In the genomic region with DNA sequence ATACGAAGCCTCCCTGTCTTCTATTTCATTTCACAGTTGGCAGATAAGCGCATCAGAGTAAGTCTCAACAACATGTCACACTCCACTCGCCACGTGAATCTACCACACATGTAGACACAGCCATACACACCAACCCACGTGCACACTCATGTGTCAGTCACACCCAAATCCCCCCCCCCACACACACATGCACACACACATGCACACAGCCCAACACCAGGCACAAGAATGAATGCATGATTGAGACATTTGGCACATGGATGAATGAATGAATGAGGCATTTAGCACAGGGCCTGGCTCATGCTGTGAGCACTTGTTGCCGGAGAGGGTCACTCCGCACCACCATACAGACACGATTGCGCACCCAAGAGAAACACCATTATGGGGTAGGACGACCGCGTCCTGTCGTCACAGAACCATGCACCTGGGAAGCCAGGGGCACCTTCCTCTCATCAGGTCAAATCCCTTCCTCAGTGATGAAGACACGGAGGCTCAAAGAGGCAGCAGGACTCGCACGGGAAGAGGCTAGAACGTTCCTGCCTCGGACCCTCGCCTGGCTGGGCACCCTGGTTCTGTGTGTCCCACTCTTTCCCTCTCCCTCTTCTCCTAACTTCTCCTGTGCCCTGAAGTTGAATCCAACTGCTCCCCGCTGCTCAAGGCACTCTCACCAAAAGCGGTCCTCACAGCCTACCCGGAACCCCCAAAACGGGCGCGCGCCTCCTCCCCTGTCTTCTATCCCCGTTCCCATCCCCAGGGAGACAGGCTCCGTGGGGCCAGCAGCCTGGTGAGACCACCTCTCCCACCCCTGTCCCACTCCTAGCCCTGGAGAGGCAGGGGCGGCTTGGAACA, we compare ENCODE assay signal across 8 cellular contexts. TPM values are rescaled to one million over a fixed set of nuclear protein-coding genes. Genes with fewer than 3 reads are reported as not detected.
DNase-seq lines count a peak whose midpoint lies in the region; FAIRE-seq and TF ChIP-seq lines count a peak whose summit lies in the region.

No MANE protein-coding gene starts in this region.

- H4K20me1 ChIP-seq in endothelial cell of umbilical vein (replicated peaks; ENCODE audit: control insufficient read depth, extremely low read depth, insufficient read depth, low read length) = no peaks in the 10 kb centered on the region
- no peaks in the 10 kb centered on the region for H4K20me1 ChIP-seq in osteoblast (ENCODE audit: insufficient read depth, low read length)

- H3K4me3 Mint-ChIP-seq in CD4-positive, alpha-beta memory T cell = peak overlapping the region; percentile 38 to 78 (median 62)
- peak overlapping the region in 3 of 4 donors; percentile 3 to 86 (median 27) for H3K4me3 Mint-ChIP-seq in IgD-negative memory B cell

- POLR2A ChIA-PET in CD4-positive, alpha-beta memory T cell (lab: Charles Lee; ENCODE audit: partially characterized antibody) = no interaction called here
- POLR2A ChIA-PET in endothelial cell of umbilical vein (lab: Charles Lee) = no interaction called here

- no peaks in the 10 kb centered on the region for H3K9me1 ChIP-seq in endothelial cell of umbilical vein (replicated peaks; ENCODE audit: control insufficient read depth, extremely low read depth, insufficient read depth, low read length)

- intact Hi-C loops in CD4-positive, alpha-beta memory T cell (cut with micrococcal nuclease) = no loop called here
- intact Hi-C loops in endothelial cell of umbilical vein (cut with micrococcal nuclease) = no loop called here

- CTCF ChIA-PET in CD4-positive, alpha-beta memory T cell (lab: Charles Lee; ENCODE audit: partially characterized antibody) = interaction anchor here (0.9 kb wide), 1 partner anchor 27 kb away, joined by 3 read pairs; no protein-coding TSS in a partner anchor
- CTCF ChIA-PET in endothelial cell of umbilical vein (lab: Charles Lee) = interaction anchor here (1.0 to 1.5 kb wide), 4 partner anchors 10 to 66 kb away, joined by 3 to 4 read pairs (median 3); a partner anchor contains a TSS

- peaks cover 0 to 8% (median 0%) of the 10 kb centered on the region in 8 donors for H3K9me3 Mint-ChIP-seq in CD4-positive, alpha-beta memory T cell
- no peaks in the 10 kb centered on the region for H3K9me3 Mint-ChIP-seq in IgD-negative memory B cell

- H3K36me3 ChIP-seq in CD4-positive, alpha-beta memory T cell (ENCODE audit: insufficient read depth, low read length) = no peaks in the 10 kb centered on the region
- H3K36me3 ChIP-seq in endothelial cell of umbilical vein (ENCODE audit: control insufficient read depth in 2 of 2, extremely low read depth in 1 of 2, insufficient read depth in 2 of 2, low read length in 2 of 2) (no peaks in the 10 kb centered on the region), osteoblast (ENCODE audit: insufficient read depth, low read length) (no peaks in the 10 kb centered on the region)

- H3K4me1 ChIP-seq in CD4-positive, alpha-beta memory T cell (ENCODE audit: insufficient read depth, low read length) = peaks cover 40% of the 10 kb centered on the region
- H3K4me1 ChIP-seq in endothelial cell of umbilical vein (ENCODE audit: control insufficient read depth, extremely low read depth, insufficient read depth, low read length) (no peaks in the 10 kb centered on the region), osteoblast (ENCODE audit: insufficient read depth, low read length) (peaks cover 4% of the 10 kb centered on the region)

- BruUV-seq in endothelial cell of umbilical vein (replicated peaks; lab: Mats Ljungman, UMichigan) = no TSS peak

- H2AFZ ChIP-seq in endothelial cell of umbilical vein (ENCODE audit: low read depth, low read length) = no peak overlapping the region
- H2AFZ ChIP-seq in osteoblast (ENCODE audit: low read length) = no peak overlapping the region

- peak overlapping the region in 2 of 7 donors; percentile 74 to 83 for H3K27ac Mint-ChIP-seq in CD4-positive, alpha-beta memory T cell
- H3K27ac Mint-ChIP-seq in IgD-negative memory B cell = peak overlapping the region in 1 of 3 donors; percentile 26

- no peak for FAIRE-seq in endothelial cell of umbilical vein (lab: Jason Lieb, UNC)

- TF ChIP-seq CTCF in endothelial cell of umbilical vein (IDR thresholded peaks at IDR 0.05; ENCODE audit: extremely low read depth in 1 of 2, insufficient read depth in 1 of 2, low read depth in 1 of 2, low read length in 2 of 2) = no peak
- no peak for TF ChIP-seq CTCF in osteoblast (IDR thresholded peaks at IDR 0.05; ENCODE audit: extremely low read depth, low read depth, low read length)

- peaks cover 51 to 57% of the 10 kb centered on the region in 2 donors for H3K27me3 Mint-ChIP-seq in CD4-positive, alpha-beta memory T cell
- H3K27me3 Mint-ChIP-seq in IgD-negative memory B cell = peaks cover 53% of the 10 kb centered on the region

- peaks cover 45% of the 10 kb centered on the region for H3K27me3 ChIP-seq in CD4-positive, alpha-beta memory T cell (ENCODE audit: insufficient read depth, low read length)
- H3K27me3 ChIP-seq in endothelial cell of umbilical vein (ENCODE audit: control insufficient read depth in 2 of 2, insufficient read depth in 2 of 2, low read length in 2 of 2) (peaks cover 56 to 58% of the 10 kb centered on the region in 2 experiments), osteoblast (ENCODE audit: insufficient read depth, low read length) (peaks cover 53% of the 10 kb centered on the region)

- H3K36me3 Mint-ChIP-seq in CD4-positive, alpha-beta memory T cell = peaks cover 0 to 9% of the 10 kb centered on the region in 2 donors
- peaks cover 4% of the 10 kb centered on the region for H3K36me3 Mint-ChIP-seq in IgD-negative memory B cell

- peaks cover 31 to 48% (median 40%) of the 10 kb centered on the region in 4 donors for H3K4me1 Mint-ChIP-seq in CD4-positive, alpha-beta memory T cell
- peaks cover 6 to 23% (median 7%) of the 10 kb centered on the region in 3 donors for H3K4me1 Mint-ChIP-seq in IgD-negative memory B cell

- no peak overlapping the region for H3K4me2 ChIP-seq in endothelial cell of umbilical vein (ENCODE audit: insufficient read depth, low read length)
- no peak overlapping the region for H3K4me2 ChIP-seq in osteoblast (ENCODE audit: insufficient read depth, low read length)

- dilution Hi-C loops in endothelial cell of umbilical vein (cut with MboI; ENCODE audit: extremely low pct_ligation_motif_present, low sequenced_read_pairs) = no loop called here

- TF ChIP-seq POLR2A in endothelial cell of umbilical vein (IDR thresholded peaks at IDR 0.05; ENCODE audit: low read depth, low read length) = no peak

- no peak overlapping the region for H3K9ac ChIP-seq in endothelial cell of umbilical vein (replicated peaks; ENCODE audit: extremely low read depth, insufficient read depth, low read length)

- H3K79me2 ChIP-seq in endothelial cell of umbilical vein (ENCODE audit: control insufficient read depth, insufficient read depth, low read length) (no peaks in the 10 kb centered on the region), osteoblast (ENCODE audit: insufficient read depth, low read length) (no peaks in the 10 kb centered on the region)

- no peaks in the 10 kb centered on the region for H3K9me3 ChIP-seq in CD4-positive, alpha-beta memory T cell (ENCODE audit: control insufficient read depth in 1 of 2, low read length in 2 of 2)
- H3K9me3 ChIP-seq in endothelial cell of umbilical vein (replicated peaks; ENCODE audit: control insufficient read depth, insufficient read depth, low read length) = no peaks in the 10 kb centered on the region
- H3K9me3 ChIP-seq in osteoblast (ENCODE audit: low read depth, low read length) = no peaks in the 10 kb centered on the region

- peak in 1 of 5 donors; percentile 53 for DNase-seq in CD4-positive, alpha-beta memory T cell
- DNase-seq in endothelial cell of umbilical vein (ENCODE audit: low read depth, low spot score) (no peak), osteoblast (ENCODE audit: insufficient read length, low spot score, missing footprints) (peak; percentile 76), NK-92 (lab: John Stamatoyannopoulos, UW; ENCODE audit: unreplicated experiment) (no peak), putamen (ENCODE audit: low spot score) (no peak), NCI-H1436 treated with DMSO at 0.1 percent for 48 hours (lab: John Stamatoyannopoulos, UW) (no peak)
- no peak for DNase-seq in NK-92 treated with Interleukin-12 subunit alpha and Interleukin-12 subunit beta, amount 100 ng/mL, for 24 hours (lab: John Stamatoyannopoulos, UW)

- no peak overlapping the region for H3K27ac ChIP-seq in CD4-positive, alpha-beta memory T cell (ENCODE audit: low read depth, low read length)
- H3K27ac ChIP-seq in endothelial cell of umbilical vein (ENCODE audit: insufficient read depth, low read depth, low read length) (no peak overlapping the region), osteoblast (ENCODE audit: low read depth, low read length) (no peak overlapping the region)

- H3K4me3 ChIP-seq in CD4-positive, alpha-beta memory T cell (ENCODE audit: low read length in 2 of 2) = no peak overlapping the region
- H3K4me3 ChIP-seq in endothelial cell of umbilical vein (replicated peaks in 1 of 3; ENCODE audit: insufficient read depth in 1 of 3, low read depth in 1 of 3, low read length in 3 of 3) = no peak overlapping the region
- no peak overlapping the region for H3K4me3 ChIP-seq in osteoblast (ENCODE audit: insufficient read depth, low read length)

RNA-seq across cellular contexts. Expression of a gene that starts 1.4 kb away (rescaled TPM):
- under 1 TPM in 1 of 2 experiments, not detected in 1; 0.35 TPM for total RNA-seq in CD4-positive, alpha-beta memory T cell
- polyA plus RNA-seq in CD4-positive, alpha-beta memory T cell = under 1 TPM in 1 of 2 donors, not detected in 1; 0.71 TPM
- polyA plus RNA-seq in IgD-negative memory B cell (not detected), endothelial cell of umbilical vein (not detected in 2 replicates)
- total RNA-seq in endothelial cell of umbilical vein (0.42 TPM in 1 of 2 replicates, not detected in the other), osteoblast (8.3 and 19.7 TPM in 2 replicates)
- not detected in 2 replicates for polyA plus RNA-seq in endothelial cell of umbilical vein (2011; cell fraction: cytosol; rRNA removed)
- polyA plus RNA-seq in endothelial cell of umbilical vein (2011; cell fraction: nucleus; rRNA removed) = not detected in 2 replicates
- not detected in 2 replicates for polyA plus RNA-seq in endothelial cell of umbilical vein (2012)
- not detected in 2 replicates for polyA minus RNA-seq in endothelial cell of umbilical vein
- 7.6 TPM for polyA minus RNA-seq in endothelial cell of umbilical vein (2011; cell fraction: cytosol; rRNA and poly(A)+ RNA removed)
- not detected in 2 replicates for polyA minus RNA-seq in endothelial cell of umbilical vein (2011; cell fraction: nucleus; rRNA and poly(A)+ RNA removed)

RNA-seq across cellular contexts. Expression of a gene that starts 53.7 kb away (rescaled TPM):
- not detected for total RNA-seq in CD4-positive, alpha-beta memory T cell
- not detected for polyA plus RNA-seq in CD4-positive, alpha-beta memory T cell
- polyA plus RNA-seq in IgD-negative memory B cell = not detected
- not detected in 2 replicates for total RNA-seq in endothelial cell of umbilical vein
- polyA plus RNA-seq in endothelial cell of umbilical vein = not detected in 2 replicates
- not detected in 2 replicates for polyA plus RNA-seq in endothelial cell of umbilical vein (2011; cell fraction: cytosol; rRNA removed)
- 0.29 TPM in 1 of 2 replicates, not detected in the other for polyA plus RNA-seq in endothelial cell of umbilical vein (2011; cell fraction: nucleus; rRNA removed)
- not detected in 2 replicates for polyA plus RNA-seq in endothelial cell of umbilical vein (2012)
- polyA minus RNA-seq in endothelial cell of umbilical vein = not detected in 2 replicates
- not detected for polyA minus RNA-seq in endothelial cell of umbilical vein (2011; cell fraction: cytosol; rRNA and poly(A)+ RNA removed)
- polyA minus RNA-seq in endothelial cell of umbilical vein (2011; cell fraction: nucleus; rRNA and poly(A)+ RNA removed) = not detected in 2 replicates
- total RNA-seq in osteoblast = under 0.01 and 0.36 TPM in 2 replicates
